ENCODE assay signal across 10 cellular contexts in genomic region chr6:8627085-8627861, GRCh38.
DNase-seq lines count a peak whose midpoint lies in the region; ATAC-seq and TF ChIP-seq lines count a peak whose summit lies in the region.
"Had no signal": no experiment of that assay in that cellular context is flagged by ENCODE, and none has a peak within 500 bp of the region (broad histone marks: within the 10 kb centered on the region; RNA-seq: fewer than 3 reads in every experiment).

No MANE protein-coding gene starts in this region.

- no peak for TF ChIP-seq CTCF in astrocyte of the spinal cord (IDR thresholded peaks at IDR 0.05; ENCODE audit: low read depth, low read length)

- in situ Hi-C loops in astrocyte of the spinal cord (cut with HindIII; ENCODE audit: low sequenced_read_pairs) (no loop called here), G401 (cut with HindIII; ENCODE audit: low sequenced_read_pairs) (no loop called here)

- no peaks in the 10 kb centered on the region for H3K4me1 Mint-ChIP-seq in stimulated activated memory B cell treated with anti-CD40 and anti-IgM and Interleukin-4, amounts not matched to agents 10 μg/mL and 1 μg/mL and 100 μg/mL, for 72 hours

- H3K27me3 Mint-ChIP-seq in stimulated activated memory B cell treated with anti-CD40 and anti-IgM and Interleukin-4, amounts not matched to agents 10 μg/mL and 1 μg/mL and 100 μg/mL, for 72 hours: no peaks in the 10 kb centered on the region

- ATAC-seq in GM21526 (IDR thresholded peaks at IDR 0.05; ENCODE audit: low FRiP score, unreplicated experiment) (peak; percentile 96), HG03469 (IDR thresholded peaks at IDR 0.05; ENCODE audit: unreplicated experiment) (peak; percentile 70)
- peak; percentile 80 for ATAC-seq in stimulated activated memory B cell treated with anti-CD40 and anti-IgM and Interleukin-4, amounts not matched to agents 10 μg/mL and 1 μg/mL and 100 μg/mL, for 72 hours
- ATAC-seq in stimulated activated naive CD8-positive, alpha-beta T cell treated with anti-CD3 and anti-CD28 coated beads, Interleukin-15, Interleukin-2, amounts not matched to agents 100 U/mL and 50 U/mL, for 24 hours: no peak

- no peaks in the 10 kb centered on the region for H3K9me3 Mint-ChIP-seq in stimulated activated memory B cell treated with anti-CD40 and anti-IgM and Interleukin-4, amounts not matched to agents 10 μg/mL and 1 μg/mL and 100 μg/mL, for 72 hours

- no peak overlapping the region for H3K4me3 Mint-ChIP-seq in stimulated activated memory B cell treated with anti-CD40 and anti-IgM and Interleukin-4, amounts not matched to agents 10 μg/mL and 1 μg/mL and 100 μg/mL, for 72 hours

- DNase-seq in astrocyte of the spinal cord (ENCODE audit: low read depth, low spot score) (peak; percentile 82), HCEC 1CT (no peak), G401 (ENCODE audit: low spot score) (no peak)
- no peak for DNase-seq in stimulated activated naive CD8-positive, alpha-beta T cell treated with anti-CD3 and anti-CD28 coated beads, Interleukin-15, Interleukin-2, amounts not matched to agents 100 U/mL and 50 U/mL, for 24 hours
- no peak for DNase-seq in activated CD4-positive, alpha-beta T cell treated with anti-CD3 and anti-CD28 coated beads, Interleukin-2, amount 50 U/mL, for 48 hours
- DNase-seq: effector CD8-positive, alpha-beta T cell; stimulated activated CD4-positive, alpha-beta T cell treated with anti-CD3 and anti-CD28 coated beads, Interleukin-12 subunit alpha, Interleukin-12 subunit beta, amount 100 ng/mL, for 4 hours had no signal

- H3K36me3 Mint-ChIP-seq in stimulated activated memory B cell treated with anti-CD40 and anti-IgM and Interleukin-4, amounts not matched to agents 10 μg/mL and 1 μg/mL and 100 μg/mL, for 72 hours: no peaks in the 10 kb centered on the region

- H3K27ac Mint-ChIP-seq in stimulated activated memory B cell treated with anti-CD40 and anti-IgM and Interleukin-4, amounts not matched to agents 10 μg/mL and 1 μg/mL and 100 μg/mL, for 72 hours: no peak overlapping the region

- no peak overlapping the region for H3K4me3 ChIP-seq in astrocyte of the spinal cord (ENCODE audit: low read depth, low read length)
